Comparison of ENCODE assay signal across 18 cellular contexts in the genomic region with DNA sequence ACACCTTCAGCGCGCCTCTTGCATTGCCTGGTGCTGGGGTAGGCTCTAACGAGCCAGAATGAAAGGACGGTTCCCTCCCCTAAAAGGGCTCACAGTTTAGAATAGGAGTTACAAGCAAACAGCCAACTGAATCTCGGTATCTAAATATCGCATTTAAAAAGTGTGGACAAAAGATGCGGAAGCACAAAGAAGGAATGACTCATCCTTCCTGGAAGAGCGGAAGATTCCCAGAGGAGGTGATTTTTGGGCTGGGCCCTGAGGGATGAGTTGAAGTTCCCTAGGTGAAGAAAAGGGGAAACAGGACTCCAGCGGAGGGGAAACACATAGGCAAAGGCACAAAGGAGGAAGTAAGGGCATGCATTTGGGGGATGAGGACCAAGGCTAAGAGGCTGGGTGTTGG. TPM values are rescaled to one million over a fixed set of nuclear protein-coding genes. Genes with fewer than 3 reads are reported as not detected.
"Had no signal": no experiment of that assay in that cellular context is flagged by ENCODE, and none has a peak within 500 bp of the region (broad histone marks: within the 10 kb centered on the region; RNA-seq: fewer than 3 reads in every experiment).

No MANE protein-coding gene starts in this region.

- H3K27ac ChIP-seq: hepatocyte, left lung, tibial artery had no signal

- H3K9me3 Mint-ChIP-seq: activated B cell treated with CpG ODN at 0.5 μM for 24 hours; activated CD4-positive, alpha-beta T cell treated with anti-CD3 and anti-CD28 coated beads, Interleukin-2, amount 10 ng/mL, durations not matched to agents 24 days and 14 days; activated naive CD4-positive, alpha-beta T cell treated with anti-CD3 and anti-CD28 coated beads, Interleukin-2, amount 50 U/mL, for 24 hours had no signal

- ATAC-seq: activated CD8-positive, alpha-beta T cell treated with anti-CD3 and anti-CD28 coated beads, Interleukin-2, amount 10 ng/mL, durations not matched to agents 7 days and 5 days; left lung; naive thymus-derived CD8-positive, alpha-beta T cell; stimulated activated naive B cell treated with anti-CD40 and anti-IgM and Interleukin-4, amounts not matched to agents 10 μg/mL and 1 μg/mL and 100 μg/mL, for 72 hours had no signal

- H3K36me3 Mint-ChIP-seq: activated naive CD4-positive, alpha-beta T cell treated with anti-CD3 and anti-CD28 coated beads, Interleukin-2, amount 50 U/mL, for 24 hours; stimulated activated naive B cell treated with anti-CD40 and anti-IgM and Interleukin-4, amounts not matched to agents 10 μg/mL and 1 μg/mL and 100 μg/mL, for 72 hours had no signal

- H3K4me3 ChIP-seq: hepatocyte, left lung, tibial artery had no signal

- H3K36me3 ChIP-seq: left lung, tibial artery had no signal

- H3K4me2 ChIP-seq: hepatocyte had no signal

- H2AFZ ChIP-seq: hepatocyte had no signal

- H3K79me2 ChIP-seq: hepatocyte had no signal

- DNase-seq: activated B cell treated with CpG ODN at 0.5 μM for 24 hours; activated CD4-positive, alpha-beta T cell treated with anti-CD3 and anti-CD28 coated beads, Interleukin-2, amount 10 ng/mL, durations not matched to agents 24 days and 14 days; activated CD8-positive, alpha-beta memory T cell treated with anti-CD3 and anti-CD28 coated beads, Interleukin-2, amount 50 U/mL, for 4 hours; activated CD8-positive, alpha-beta T cell treated with anti-CD3 and anti-CD28 coated beads, Interleukin-2, amount 10 ng/mL, durations not matched to agents 7 days and 5 days; activated effector memory CD4-positive, alpha-beta T cell treated with anti-CD3 and anti-CD28 coated beads, Interleukin-2, amount 50 U/mL, for 16 hours; activated T-cell treated with anti-CD3 and anti-CD28 coated beads, Interleukin-2, amount 50 U/mL, for 48 hours; kidney; left lung; mammary epithelial cell; retina; stimulated activated CD4-positive, alpha-beta T cell treated with anti-CD3 and anti-CD28 coated beads, Interleukin-15, amount 100 ng/mL, for 24 hours; stimulated activated CD4-positive, alpha-beta T cell treated with anti-CD3 and anti-CD28 coated beads, Interleukin-4, amount 100 ng/mL, for 1 hour; stimulated activated naive B cell treated with anti-CD40 and anti-IgM and Interleukin-4, amounts not matched to agents 10 μg/mL and 1 μg/mL and 100 μg/mL, for 72 hours; tibial artery had no signal

- H3K9me3 ChIP-seq: left lung, tibial artery had no signal

- H3K27ac Mint-ChIP-seq: activated B cell treated with CpG ODN at 0.5 μM for 24 hours; activated CD4-positive, alpha-beta T cell treated with anti-CD3 and anti-CD28 coated beads, Interleukin-2, amount 10 ng/mL, durations not matched to agents 24 days and 14 days; activated CD8-positive, alpha-beta T cell treated with anti-CD3 and anti-CD28 coated beads, Interleukin-2, amount 10 ng/mL, durations not matched to agents 7 days and 5 days; activated naive CD4-positive, alpha-beta T cell treated with anti-CD3 and anti-CD28 coated beads, Interleukin-2, amount 50 U/mL, for 24 hours; naive thymus-derived CD8-positive, alpha-beta T cell; stimulated activated naive B cell treated with anti-CD40 and anti-IgM and Interleukin-4, amounts not matched to agents 10 μg/mL and 1 μg/mL and 100 μg/mL, for 72 hours had no signal

- H3K4me3 Mint-ChIP-seq: activated B cell treated with CpG ODN at 0.5 μM for 24 hours; activated CD4-positive, alpha-beta T cell treated with anti-CD3 and anti-CD28 coated beads, Interleukin-2, amount 10 ng/mL, durations not matched to agents 24 days and 14 days; activated CD8-positive, alpha-beta T cell treated with anti-CD3 and anti-CD28 coated beads, Interleukin-2, amount 10 ng/mL, durations not matched to agents 7 days and 5 days; activated naive CD4-positive, alpha-beta T cell treated with anti-CD3 and anti-CD28 coated beads, Interleukin-2, amount 50 U/mL, for 24 hours; naive thymus-derived CD8-positive, alpha-beta T cell; stimulated activated naive B cell treated with anti-CD40 and anti-IgM and Interleukin-4, amounts not matched to agents 10 μg/mL and 1 μg/mL and 100 μg/mL, for 72 hours had no signal

RNA-seq across cellular contexts. Expression of a gene that starts 29.9 kb away (rescaled TPM):
- total RNA-seq: activated B cell treated with CpG ODN at 0.5 μM for 24 hours; activated CD8-positive, alpha-beta T cell treated with anti-CD3 and anti-CD28 coated beads, Interleukin-2, amount 10 ng/mL, durations not matched to agents 7 days and 5 days; naive thymus-derived CD8-positive, alpha-beta T cell; skeletal muscle tissue had no signal
- polyA plus RNA-seq: naive thymus-derived CD8-positive, alpha-beta T cell had no signal
